Comparison of ENCODE assay signal across 24 cellular contexts in genomic region chr11:3357302-3357701, GRCh38.
"Had no signal": no experiment of that assay in that cellular context is flagged by ENCODE, and none has a peak within 500 bp of the region (broad histone marks: within the 10 kb centered on the region; RNA-seq: fewer than 3 reads in every experiment).

No MANE protein-coding gene starts in this region.

- H3K36me3 ChIP-seq: uterus had no signal

- H3K4me1 Mint-ChIP-seq: immature natural killer cell; memory B cell; mesothelial cell of epicardium; natural killer cell; stimulated activated effector memory CD8-positive, alpha-beta T cell treated with anti-CD3 and anti-CD28 coated beads, Interleukin-12 subunit alpha, Interleukin-12 subunit beta, amount 100 ng/mL, for 72 hours had no signal

- H3K27ac Mint-ChIP-seq: immature natural killer cell, memory B cell, mesothelial cell of epicardium, natural killer cell, type B pancreatic cell had no signal

- H3K27me3 Mint-ChIP-seq: memory B cell, type B pancreatic cell had no signal

- H3K27ac ChIP-seq: coronary artery, dorsolateral prefrontal cortex, epithelial cell of prostate, esophagus muscularis mucosa, gastrocnemius medialis, left lung, lower lobe of right lung, parathyroid adenoma, psoas muscle, right lobe of liver, suprapubic skin, thyroid gland, uterus had no signal

- DNase-seq: dorsolateral prefrontal cortex; effector CD8-positive, alpha-beta T cell; gastrocnemius medialis; immature natural killer cell; left lung; lower lobe of right lung; natural killer cell; psoas muscle; retina; right lobe of liver; stimulated activated CD4-positive, alpha-beta T cell treated with anti-CD3 and anti-CD28 coated beads, Interleukin-4, amount 100 ng/mL, for 1 hour; stimulated activated CD8-positive, alpha-beta memory T cell treated with anti-CD3 and anti-CD28 coated beads, Interleukin-4, amount 100 ng/mL, for 48 hours; stimulated activated naive CD8-positive, alpha-beta T cell treated with anti-CD3 and anti-CD28 coated beads, Interleukin-15, Interleukin-2, amounts not matched to agents 100 U/mL and 50 U/mL, for 24 hours; thyroid gland; uterus had no signal

- H3K4me3 Mint-ChIP-seq: immature natural killer cell; memory B cell; mesothelial cell of epicardium; natural killer cell; stimulated activated effector memory CD8-positive, alpha-beta T cell treated with anti-CD3 and anti-CD28 coated beads, Interleukin-12 subunit alpha, Interleukin-12 subunit beta, amount 100 ng/mL, for 72 hours; type B pancreatic cell had no signal

- H3K4me1 ChIP-seq: esophagus muscularis mucosa, gastrocnemius medialis, left lung, lower lobe of right lung, parathyroid adenoma, psoas muscle, right lobe of liver, suprapubic skin, thyroid gland, uterus had no signal

- H3K9ac ChIP-seq: parathyroid adenoma had no signal

- H3K9me3 ChIP-seq: thyroid gland had no signal

- H3K4me3 ChIP-seq: coronary artery, dorsolateral prefrontal cortex, esophagus muscularis mucosa, gastrocnemius medialis, left lung, lower lobe of right lung, psoas muscle, right lobe of liver, suprapubic skin, thyroid gland, uterus had no signal

- ATAC-seq: gastrocnemius medialis; left lung; lower lobe of right lung; natural killer cell; psoas muscle; right lobe of liver; stimulated activated effector memory CD8-positive, alpha-beta T cell treated with anti-CD3 and anti-CD28 coated beads, Interleukin-12 subunit alpha, Interleukin-12 subunit beta, amount 100 ng/mL, for 72 hours; stimulated activated naive CD8-positive, alpha-beta T cell treated with anti-CD3 and anti-CD28 coated beads, Interleukin-15, Interleukin-2, amounts not matched to agents 100 U/mL and 50 U/mL, for 24 hours had no signal

- H3K27me3 ChIP-seq: dorsolateral prefrontal cortex, esophagus muscularis mucosa, gastrocnemius medialis, left lung, right lobe of liver, suprapubic skin, thyroid gland, uterus had no signal
